Comparison of ENCODE assay signal across 3 cellular contexts in the genomic region with DNA sequence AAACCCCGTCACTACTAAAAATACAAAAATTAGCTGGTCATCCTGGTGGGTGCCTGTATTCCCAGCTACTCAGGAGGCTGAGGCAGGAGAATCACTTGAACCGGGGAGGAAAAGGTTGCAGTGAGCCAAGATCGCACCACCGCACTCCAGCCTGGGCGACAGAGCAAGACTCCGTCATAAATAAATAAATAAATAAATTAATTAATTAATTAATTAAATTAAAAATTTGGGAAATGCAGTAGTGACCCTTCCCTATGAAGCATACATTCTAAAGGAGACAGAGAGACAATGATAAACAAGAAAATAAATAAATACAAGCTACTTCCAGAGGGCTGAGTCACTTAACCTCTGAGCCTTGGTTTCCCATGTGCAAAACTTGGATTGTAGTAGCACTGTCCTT.
DNase-seq lines count a peak whose midpoint lies in the region; ATAC-seq, FAIRE-seq and TF ChIP-seq lines count a peak whose summit lies in the region.
"Not testable (repeated sequence)": the region's sequence is repeated elsewhere in the genome, so short reads cannot be mapped to it uniquely, and the experiment has no call there.

No MANE protein-coding gene starts in this region.

- not testable (repeated sequence) for TF ChIP-seq CTCF in A549 (IDR thresholded peaks at IDR 0.05); HEK293 (tag by site-specific recombination; IDR thresholded peaks at IDR 0.05); WTC11 (IDR thresholded peaks at IDR 0.05)

- H3K4me1 ChIP-seq in A549: peaks cover 11% of the 10 kb centered on the region
- not testable (repeated sequence) for H3K4me1 ChIP-seq in HEK293 (ENCODE audit: control insufficient read depth, insufficient read depth, low read length)

- not testable (repeated sequence) for ATAC-seq in A549, WTC11

- H3K4me2 ChIP-seq in A549: not testable (repeated sequence)

- H3K9me3 ChIP-seq in A549; HEK293 (ENCODE audit: control insufficient read depth, insufficient read depth, low read depth, low read length): not testable (repeated sequence)

- POLR2A ChIA-PET in A549 (lab: Yijun Ruan, JAX); HEK293 (lab: Yijun Ruan, JAX); WTC11 (lab: Charles Lee): not testable (repeated sequence)

- not testable (repeated sequence) for H3K27ac ChIP-seq in A549; HEK293 (ENCODE audit: extremely low read depth, low read depth, low read length)

- not testable (repeated sequence) for H3K4me3 Mint-ChIP-seq in WTC11

- not testable (repeated sequence) for H3K27me3 Mint-ChIP-seq in WTC11 (ENCODE audit: low read depth)

- not testable (repeated sequence) for H3K27ac Mint-ChIP-seq in WTC11

- H3K36me3 ChIP-seq in HEK293 (ENCODE audit: control insufficient read depth in 2 of 2, insufficient read depth in 1 of 2, low read length in 2 of 2): not testable (repeated sequence)

- not testable (repeated sequence) for H3K9me3 Mint-ChIP-seq in WTC11

- not testable (repeated sequence) for H3K4me1 Mint-ChIP-seq in WTC11

- H3K4me3 ChIP-seq in A549; HEK293 (ENCODE audit: low read depth, low read length): not testable (repeated sequence)

- not testable (repeated sequence) for DNase-seq in A549 (ENCODE audit: low read depth in 1 of 2, low spot score in 1 of 2); WTC11 (ENCODE audit: low spot score)

- TF ChIP-seq POLR2A in A549 (IDR thresholded peaks at IDR 0.05; ENCODE audit: low read length): not testable (repeated sequence)

- not testable (repeated sequence) for FAIRE-seq in A549 (lab: Jason Lieb, UNC)

- 94% methylated on average over 6 of the region's 6 CpGs for whole genome bisulfite sequencing in A549 (ENCODE audit: missing lambda C conversion rate)

- TF ChIP-seq EP300 in A549 (IDR thresholded peaks at IDR 0.05): not testable (repeated sequence)

- CTCF ChIA-PET in A549 (lab: Yijun Ruan, JAX): interaction anchor here (1.6 to 2.5 kb wide), 2 partner anchors 8 to 14 kb away, joined by 3 to 8 read pairs; no protein-coding TSS in a partner anchor
- CTCF ChIA-PET in HEK293 (lab: Yijun Ruan, JAX); WTC11 (lab: Charles Lee): not testable (repeated sequence)

- H3K36me3 Mint-ChIP-seq in WTC11: not testable (repeated sequence)

- TF ChIP-seq RAD21 in A549 (conservative IDR thresholded peaks at IDR 0.05 in 1 of 2, IDR thresholded peaks at IDR 0.05 in 1 of 2): not testable (repeated sequence)

TF ChIP-seq in A549, 52 proteins besides CTCF, POLR2A, EP300 and RAD21:
- TF ChIP-seq ZC3H11A (IDR thresholded peaks at IDR 0.05): peak; percentile 76

TF ChIP-seq in HEK293, 187 proteins besides CTCF, POLR2A, EP300 and RAD21 (continues in another document):
- peak; percentile 40 for TF ChIP-seq ZNF555 (tag by site-specific recombination; conservative IDR thresholded peaks at IDR 0.05)
- TF ChIP-seq ZNF140 (tag by site-specific recombination; IDR thresholded peaks at IDR 0.05): 0 out of 2 replicates have a peak, but pooled peaks have one; percentile 13
- peak; percentile 30; the same call in 1 of the 2 replicates for TF ChIP-seq ZNF623 (tag by site-specific recombination; IDR thresholded peaks at IDR 0.05)
- TF ChIP-seq ZNF426 (tag by site-specific recombination; IDR thresholded peaks at IDR 0.05): peak; percentile 48
- TF ChIP-seq, protein P1, sequence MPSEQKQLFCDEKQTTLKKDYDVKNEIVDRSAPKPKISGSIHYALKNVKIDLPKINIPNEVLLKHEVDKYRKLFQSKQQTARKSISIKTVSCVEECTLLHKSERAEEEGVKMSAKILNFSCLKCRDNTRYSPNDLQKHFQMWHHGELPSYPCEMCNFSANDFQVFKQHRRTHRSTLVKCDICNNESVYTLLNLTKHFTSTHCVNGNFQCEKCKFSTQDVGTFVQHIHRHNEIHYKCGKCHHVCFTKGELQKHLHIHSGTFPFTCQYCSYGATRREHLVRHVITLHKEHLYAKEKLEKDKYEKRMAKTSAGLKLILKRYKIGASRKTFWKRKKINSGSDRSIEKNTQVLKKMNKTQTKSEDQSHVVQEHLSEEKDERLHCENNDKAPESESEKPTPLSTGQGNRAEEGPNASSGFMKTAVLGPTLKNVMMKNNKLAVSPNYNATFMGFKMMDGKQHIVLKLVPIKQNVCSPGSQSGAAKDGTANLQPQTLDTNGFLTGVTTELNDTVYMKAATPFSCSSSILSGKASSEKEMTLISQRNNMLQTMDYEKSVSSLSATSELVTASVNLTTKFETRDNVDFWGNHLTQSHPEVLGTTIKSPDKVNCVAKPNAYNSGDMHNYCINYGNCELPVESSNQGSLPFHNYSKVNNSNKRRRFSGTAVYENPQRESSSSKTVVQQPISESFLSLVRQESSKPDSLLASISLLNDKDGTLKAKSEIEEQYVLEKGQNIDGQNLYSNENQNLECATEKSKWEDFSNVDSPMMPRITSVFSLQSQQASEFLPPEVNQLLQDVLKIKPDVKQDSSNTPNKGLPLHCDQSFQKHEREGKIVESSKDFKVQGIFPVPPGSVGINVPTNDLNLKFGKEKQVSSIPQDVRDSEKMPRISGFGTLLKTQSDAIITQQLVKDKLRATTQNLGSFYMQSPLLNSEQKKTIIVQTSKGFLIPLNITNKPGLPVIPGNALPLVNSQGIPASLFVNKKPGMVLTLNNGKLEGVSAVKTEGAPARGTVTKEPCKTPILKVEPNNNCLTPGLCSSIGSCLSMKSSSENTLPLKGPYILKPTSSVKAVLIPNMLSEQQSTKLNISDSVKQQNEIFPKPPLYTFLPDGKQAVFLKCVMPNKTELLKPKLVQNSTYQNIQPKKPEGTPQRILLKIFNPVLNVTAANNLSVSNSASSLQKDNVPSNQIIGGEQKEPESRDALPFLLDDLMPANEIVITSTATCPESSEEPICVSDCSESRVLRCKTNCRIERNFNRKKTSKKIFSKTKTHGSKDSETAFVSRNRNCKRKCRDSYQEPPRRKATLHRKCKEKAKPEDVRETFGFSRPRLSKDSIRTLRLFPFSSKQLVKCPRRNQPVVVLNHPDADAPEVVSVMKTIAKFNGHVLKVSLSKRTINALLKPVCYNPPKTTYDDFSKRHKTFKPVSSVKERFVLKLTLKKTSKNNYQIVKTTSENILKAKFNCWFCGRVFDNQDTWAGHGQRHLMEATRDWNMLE (tag by site-specific recombination; conservative IDR thresholded peaks at IDR 0.05; ENCODE audit: low read depth): peak; percentile 51; the same call in 1 of the 2 replicates
- peak; percentile 43; the same call in 1 of the 2 replicates for TF ChIP-seq ZNF394 (tag by site-specific recombination; IDR thresholded peaks at IDR 0.05; ENCODE audit: borderline replicate concordance)

TF ChIP-seq in WTC11, 78 proteins besides CTCF, POLR2A, EP300 and RAD21:
- TF ChIP-seq HMGA2 (CRISPR knock-in tag; IDR thresholded peaks at IDR 0.05): peak; percentile 31; the same call in 1 of the 2 replicates
